1 cellular context compared by ENCODE assay signal in genomic region chr11:6608011-6608410, GRCh38.
TF ChIP-seq lines count a peak whose summit lies in the region.

No MANE protein-coding gene starts in this region.

TF ChIP-seq in K562, 482 proteins besides CTCF, POLR2A, EP300 and RAD21:
- TF ChIP-seq RCOR1 (IDR thresholded peaks at IDR 0.05; ENCODE audit: borderline replicate concordance in 1 of 2, low read depth in 2 of 2, low read length in 2 of 2) (no peak), FOXM1 (IDR thresholded peaks at IDR 0.05; ENCODE audit: low read depth) (no peak), FOXM1 (CRISPR knock-in tag; IDR thresholded peaks at IDR 0.05; ENCODE audit: low read depth) (no peak), CBX5 (IDR thresholded peaks at IDR 0.05; ENCODE audit: borderline replicate concordance, low read depth) (no peak), STAT6 (CRISPR knock-in tag; IDR thresholded peaks at IDR 0.05) (no peak)
